ENCODE assay signal across 8 cellular contexts in genomic region chr11:36455658-36456111, GRCh38. TPM values are rescaled to one million over a fixed set of nuclear protein-coding genes. Genes with fewer than 3 reads are reported as not detected.
DNase-seq lines count a peak whose midpoint lies in the region; ATAC-seq and TF ChIP-seq lines count a peak whose summit lies in the region.

No MANE protein-coding gene starts in this region.

- 88% methylated on average over 6 of the region's 11 CpGs for WGBS in right lobe of liver (ENCODE audit: insufficient coverage, low coverage, low lambda C conversion rate, missing lambda C conversion rate)

- no peak for TF ChIP-seq EP300 in Ishikawa (IDR thresholded peaks at IDR 0.05; ENCODE audit: borderline replicate concordance)

- peak overlapping the region; percentile 95 for H3K27ac ChIP-seq in AG04450 (ENCODE audit: low read depth, low read length)
- no peak overlapping the region for H3K27ac ChIP-seq in right lobe of liver

- H3K36me3 Mint-ChIP-seq in type B pancreatic cell, result peaks cover 4% of the 10 kb centered on the region

- H3K27me3 ChIP-seq in AG04450 (ENCODE audit: control insufficient read depth, insufficient read depth, low read length) (no peaks in the 10 kb centered on the region), right lobe of liver (no peaks in the 10 kb centered on the region)

- TF ChIP-seq RAD21 in Ishikawa (IDR thresholded peaks at IDR 0.05; ENCODE audit: low read depth), result no peak

- peak in 3 of 4 donors; percentile 9 to 39 (median 21) for ATAC-seq in right lobe of liver
- ATAC-seq in HG03432 (IDR thresholded peaks at IDR 0.05; ENCODE audit: unreplicated experiment), result no peak
- ATAC-seq in HG02885 (IDR thresholded peaks at IDR 0.05; ENCODE audit: poor library complexity, unreplicated experiment), result no peak

- CTCF ChIA-PET in AG04450 (lab: Charles Lee), result interaction anchor here (0.8 to 1.8 kb wide), 7 partner anchors 9 to 77 kb away, joined by 3 to 15 read pairs (median 4); no protein-coding TSS in a partner anchor

- H3K4me1 Mint-ChIP-seq in type B pancreatic cell (ENCODE audit: unreplicated experiment), result peaks cover 33% of the 10 kb centered on the region

- no peak overlapping the region for H3K4me3 Mint-ChIP-seq in type B pancreatic cell

- no peak for TF ChIP-seq POLR2A in right lobe of liver (IDR thresholded peaks at IDR 0.05)

- H3K4me3 ChIP-seq in AG04450 (ENCODE audit: low read depth, low read length) (0 out of 2 replicates have a peak overlapping the region, but pooled peaks have one; percentile 20), choroid plexus epithelial cell (ENCODE audit: low read depth, low read length) (no peak overlapping the region), right lobe of liver (no peak overlapping the region)

- H3K9me3 Mint-ChIP-seq in type B pancreatic cell, result no peaks in the 10 kb centered on the region

- no peaks in the 10 kb centered on the region for H3K4me1 ChIP-seq in right lobe of liver

- POLR2A ChIA-PET in AG04450 (lab: Yijun Ruan, JAX), result interaction anchor here (0.8 to 1.6 kb wide), 8 partner anchors 14 to 80 kb away, joined by 3 to 6 read pairs (median 4); no protein-coding TSS in a partner anchor

- H3K36me3 ChIP-seq in right lobe of liver, result no peaks in the 10 kb centered on the region

- DNase-seq in AG04450 (ENCODE audit: low read depth, low spot score) (peak; percentile 87), choroid plexus epithelial cell (ENCODE audit: low read depth) (peak; percentile 97), right lobe of liver (no peak), type B pancreatic cell (ENCODE audit: extremely low spot score, unreplicated experiment) (peak; percentile 64)
- no peak for DNase-seq in stimulated activated CD4-positive, alpha-beta T cell treated with anti-CD3 and anti-CD28 coated beads, Interleukin-2, amount 100 ng/mL, for 24 hours

- TF ChIP-seq CTCF in AG04450 (IDR thresholded peaks at IDR 0.05; ENCODE audit: low read depth, low read length) (no peak), choroid plexus epithelial cell (conservative IDR thresholded peaks at IDR 0.05; ENCODE audit: low read depth, low read length) (peak; percentile 34), right lobe of liver (IDR thresholded peaks at IDR 0.05) (no peak), type B pancreatic cell (conservative IDR thresholded peaks at IDR 0.05) (no peak)

- no peak overlapping the region for H3K27ac Mint-ChIP-seq in type B pancreatic cell

- H3K27me3 Mint-ChIP-seq in type B pancreatic cell, result peaks cover 4% of the 10 kb centered on the region

- H3K9me3 ChIP-seq in AG04450 (ENCODE audit: control insufficient read depth, insufficient read depth, low read length) (no peaks in the 10 kb centered on the region; the same call in 1 of the 2 replicates), right lobe of liver (no peaks in the 10 kb centered on the region)

- intact Hi-C loops in right lobe of liver (cut with DNase I), result no loop called here

TF ChIP-seq in Ishikawa, 13 proteins besides CTCF, POLR2A, EP300 and RAD21:
- no peak for TF ChIP-seq NFIC (IDR thresholded peaks at IDR 0.05)
- TF ChIP-seq ZBTB7A (IDR thresholded peaks at IDR 0.05; ENCODE audit: low read depth), result no peak
- 0 out of 2 replicates have a peak, but pooled peaks have one; percentile 5 for TF ChIP-seq TEAD4 (IDR thresholded peaks at IDR 0.05)
- no peak for TF ChIP-seq USF1 (IDR thresholded peaks at IDR 0.05)
- 0 out of 2 replicates have a peak, but pooled peaks have one; percentile 39 for TF ChIP-seq YY1 (IDR thresholded peaks at IDR 0.05; ENCODE audit: low read depth)
- TF ChIP-seq TCF12 (IDR thresholded peaks at IDR 0.05; ENCODE audit: low read depth), result no peak
- no peak for TF ChIP-seq CEBPB (IDR thresholded peaks at IDR 0.05)
- peak; percentile 21; the same call in 1 of the 2 replicates for TF ChIP-seq MAX (IDR thresholded peaks at IDR 0.05)
TF ChIP-seq in Ishikawa: peak in this region for 3.

RNA-seq across cellular contexts. Expression of gene TRAF6, which starts 54.4 kb away (rescaled TPM):
- 9.1 and 10.0 TPM in 2 replicates for polyA plus RNA-seq in AG04450 (2011; rRNA removed)
- 11.1 and 11.9 TPM in 2 replicates for polyA minus RNA-seq in AG04450 (2011; rRNA and poly(A)+ RNA removed)
- 1 to 10 TPM; 4.9 to 7.4 (median 6.7) TPM for total RNA-seq in right lobe of liver
- 15.0 and 18.2 TPM in 2 replicates for total RNA-seq in type B pancreatic cell (ENCODE audit: low replicate concordance)

Comparison
In these comparisons a context has a peak if more than half of its experiments do, and no peak if none do; other contexts are left out.
1. DNase-seq: peak in AG04450 (single experiment), choroid plexus epithelial cell (single experiment) and type B pancreatic cell (single experiment); none in right lobe of liver (0 of 3) and stimulated activated CD4-positive, alpha-beta T cell treated with anti-CD3 and anti-CD28 coated beads, Interleukin-2, amount 100 ng/mL, for 24 hours (0 of 2).
2. ATAC-seq: peak in right lobe of liver (3 of 4); none in HG03432 (single experiment) and HG02885 (single experiment).